In the genomic region with DNA sequence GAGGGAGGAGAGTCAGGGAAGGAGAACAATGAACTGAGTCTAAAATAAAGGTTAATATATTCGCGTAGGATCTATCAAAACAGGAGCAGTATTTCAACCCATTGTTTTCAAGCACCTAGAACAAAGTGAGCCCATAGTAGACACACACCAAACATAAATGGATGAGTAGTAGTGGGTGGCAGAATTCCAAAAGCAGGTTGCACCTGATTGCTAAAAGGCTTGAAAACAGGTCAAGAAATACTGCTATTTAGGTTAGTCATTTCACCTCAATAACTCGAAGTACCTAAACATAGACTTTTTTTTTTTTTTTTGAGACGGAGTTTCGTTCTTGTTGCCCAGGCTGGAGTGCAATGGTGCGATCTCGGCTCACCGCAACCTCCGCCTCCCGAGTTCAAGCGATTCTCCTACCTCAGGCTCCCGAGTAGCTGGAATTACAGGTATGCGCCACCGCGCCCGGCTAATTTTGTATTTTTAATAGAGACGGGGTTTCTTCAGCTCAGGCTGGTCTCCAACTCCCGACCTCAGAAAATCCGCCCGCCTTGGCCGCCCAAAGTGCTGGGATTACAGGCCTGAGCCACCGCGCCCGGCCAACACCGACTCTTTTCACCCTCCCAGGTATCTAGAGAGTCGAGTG, we compare ENCODE assay signal across 8 cellular contexts. TPM values are rescaled to one million over a fixed set of nuclear protein-coding genes. Genes with fewer than 3 reads are reported as not detected.
DNase-seq lines count a peak whose midpoint lies in the region; ATAC-seq and TF ChIP-seq lines count a peak whose summit lies in the region.

No MANE protein-coding gene starts in this region.

- H3K27me3 Mint-ChIP-seq in endothelial cell (ENCODE audit: unreplicated experiment), result peaks cover 3% of the 10 kb centered on the region

- H3K36me3 ChIP-seq in neutrophil, result no peaks in the 10 kb centered on the region

- ATAC-seq in HG03432 (IDR thresholded peaks at IDR 0.05; ENCODE audit: unreplicated experiment), result no peak
- ATAC-seq in GM21526 (IDR thresholded peaks at IDR 0.05; ENCODE audit: low FRiP score, unreplicated experiment), result no peak

- peak; percentile 2 for DNase-seq in NCI-H748 treated with DMSO at 0.1 percent for 48 hours (lab: John Stamatoyannopoulos, UW)
- no peak for DNase-seq in endothelial cell (ENCODE audit: low spot score)
- DNase-seq in COLO668 (lab: John Stamatoyannopoulos, UW; ENCODE audit: unreplicated experiment), result no peak
- DNase-seq in stimulated activated CD4-positive, alpha-beta T cell treated with anti-CD3 and anti-CD28 coated beads, Interleukin-2, amount 100 ng/mL, for 48 hours, result no peak

- peak overlapping the region; percentile 99 for H3K27ac ChIP-seq in neutrophil

- no peaks in the 10 kb centered on the region for H3K36me3 Mint-ChIP-seq in endothelial cell (ENCODE audit: low read depth, unreplicated experiment)

- H3K27ac Mint-ChIP-seq in endothelial cell (ENCODE audit: unreplicated experiment), result no peak overlapping the region

- no peaks in the 10 kb centered on the region for H3K27me3 ChIP-seq in neutrophil

- no peaks in the 10 kb centered on the region for H3K9me3 Mint-ChIP-seq in endothelial cell (ENCODE audit: unreplicated experiment)

- peaks cover 39 to 40% of the 10 kb centered on the region in 2 experiments for H3K4me1 ChIP-seq in neutrophil (ENCODE audit: control insufficient read depth in 1 of 2, insufficient read depth in 1 of 2, low read depth in 1 of 2, low read length in 1 of 2)

- peaks cover 16% of the 10 kb centered on the region for H3K4me1 Mint-ChIP-seq in endothelial cell (ENCODE audit: unreplicated experiment)

- peak overlapping the region; percentile 94 for H3K4me3 Mint-ChIP-seq in endothelial cell (ENCODE audit: unreplicated experiment)

- no peaks in the 10 kb centered on the region for H3K9me3 ChIP-seq in neutrophil

- H3K4me3 ChIP-seq in GM08714 (ENCODE audit: low read length) (peak overlapping the region; percentile 52; the same call in 1 of the 2 replicates), neutrophil (ENCODE audit: low read depth in 1 of 2, low read length in 1 of 2) (peak overlapping the region; percentile 91 to 93)

- TF ChIP-seq CTCF in endothelial cell (IDR thresholded peaks at IDR 0.05; ENCODE audit: unreplicated experiment) (no peak), neutrophil (IDR thresholded peaks at IDR 0.05) (no peak)

RNA-seq across cellular contexts. Expression of gene ABHD5, which starts 0.9 kb away (rescaled TPM):
- 17.5 TPM for total RNA-seq in endothelial cell (ENCODE audit: unreplicated experiment)
